2 cellular contexts compared by ENCODE assay signal in genomic region chr4:126807132-126807531, GRCh38.
TF ChIP-seq lines count a peak whose summit lies in the region.

No MANE protein-coding gene starts in this region.

TF ChIP-seq in GM23338, 12 proteins besides CTCF, POLR2A, EP300 and RAD21 (continued from another document):
- TF ChIP-seq REST (IDR thresholded peaks at IDR 0.05; ENCODE audit: unreplicated experiment) (no peak), ZNF114 (CRISPR knock-in tag; IDR thresholded peaks at IDR 0.05) (no peak), ZNF462 (CRISPR knock-in tag; IDR thresholded peaks at IDR 0.05) (no peak)

TF ChIP-seq in WTC11, 78 proteins besides CTCF, POLR2A, EP300 and RAD21 (continued from another document):
- TF ChIP-seq FOXP4 (CRISPR knock-in tag; IDR thresholded peaks at IDR 0.05) (no peak), FOXP1 (CRISPR knock-in tag; IDR thresholded peaks at IDR 0.05; ENCODE audit: borderline replicate concordance) (no peak), CDX4 (CRISPR knock-in tag; IDR thresholded peaks at IDR 0.05; ENCODE audit: borderline replicate concordance) (no peak), TCF7 (CRISPR knock-in tag; IDR thresholded peaks at IDR 0.05; ENCODE audit: low read depth) (no peak), ARID4B (CRISPR knock-in tag; IDR thresholded peaks at IDR 0.05; ENCODE audit: borderline replicate concordance) (no peak), ZBTB43 (CRISPR knock-in tag; IDR thresholded peaks at IDR 0.05) (no peak), ZNF263 (CRISPR knock-in tag; IDR thresholded peaks at IDR 0.05; ENCODE audit: low read depth) (no peak), ZNF425 (CRISPR knock-in tag; conservative IDR thresholded peaks at IDR 0.05) (no peak)
